ENCODE assay signal across 17 cellular contexts in genomic region chr2:2926858-2927175, GRCh38.
DNase-seq lines count a peak whose midpoint lies in the region; ATAC-seq and TF ChIP-seq lines count a peak whose summit lies in the region.
"Had no signal": no experiment of that assay in that cellular context is flagged by ENCODE, and none has a peak within 500 bp of the region (broad histone marks: within the 10 kb centered on the region; RNA-seq: fewer than 3 reads in every experiment).

No MANE protein-coding gene starts in this region.

- H2AFZ ChIP-seq in GM23248, result no peak overlapping the region

- H3F3A ChIP-seq in GM23248 (ENCODE audit: insufficient read depth), result no peaks in the 10 kb centered on the region

- DNase-seq in gastrocnemius medialis (no peak), erythroblast (lab: John Stamatoyannopoulos, UW) (no peak), H7 (no peak), GM23248 (no peak)
- DNase-seq: activated CD4-positive, alpha-beta T cell treated with anti-CD3 and anti-CD28 coated beads, Interleukin-2, amount 50 U/mL, for 1 hour; activated effector memory CD4-positive, alpha-beta T cell treated with anti-CD3 and anti-CD28 coated beads, Interleukin-2, amount 50 U/mL, for 16 hours; effector memory CD4-positive, alpha-beta T cell; EL; MV-4-11; naive B cell; NCI-H2171 treated with DMSO at 0.1 percent for 48 hours; retina; stimulated activated CD4-positive, alpha-beta T cell treated with anti-CD3 and anti-CD28 coated beads, Interleukin-2, amount 100 ng/mL, for 48 hours had no signal

- no peak for TF ChIP-seq CTCF in gastrocnemius medialis (IDR thresholded peaks at IDR 0.05 in 4 of 5, conservative IDR thresholded peaks at IDR 0.05 in 1 of 5)

- H3K4me1 ChIP-seq in gastrocnemius medialis (no peaks in the 10 kb centered on the region), GM23248 (ENCODE audit: insufficient read depth) (no peaks in the 10 kb centered on the region)

- no peaks in the 10 kb centered on the region for H4K20me1 ChIP-seq in GM23248 (ENCODE audit: insufficient read depth)

- H3K27me3 ChIP-seq in gastrocnemius medialis, result no peaks in the 10 kb centered on the region
- H3K27me3 ChIP-seq in H7 (ENCODE audit: control insufficient read depth, insufficient read depth, low read length), result no peaks in the 10 kb centered on the region
- no peaks in the 10 kb centered on the region for H3K27me3 ChIP-seq in GM23248 (replicated peaks; ENCODE audit: insufficient read depth)

- no peaks in the 10 kb centered on the region for H3K36me3 ChIP-seq in gastrocnemius medialis
- H3K36me3 ChIP-seq in H7 (replicated peaks; ENCODE audit: control insufficient read depth, insufficient read depth, low read length), result no peaks in the 10 kb centered on the region
- H3K36me3 ChIP-seq in GM23248 (ENCODE audit: low read depth), result no peaks in the 10 kb centered on the region

- H3K4me3 ChIP-seq in gastrocnemius medialis (no peak overlapping the region), H7 (ENCODE audit: insufficient read depth, low read depth, low read length) (no peak overlapping the region), GM23248 (no peak overlapping the region)

- peak; percentile 73 for ATAC-seq in GM18511 (IDR thresholded peaks at IDR 0.05; ENCODE audit: unreplicated experiment)
- peak; percentile 56 for ATAC-seq in GM21360 (IDR thresholded peaks at IDR 0.05; ENCODE audit: unreplicated experiment)
- ATAC-seq in HG02884 (IDR thresholded peaks at IDR 0.05; ENCODE audit: unreplicated experiment), result peak; percentile 45
- peak; percentile 39 for ATAC-seq in HG03442 (IDR thresholded peaks at IDR 0.05; ENCODE audit: unreplicated experiment)
- no peak for ATAC-seq in gastrocnemius medialis

- in situ Hi-C loops in gastrocnemius medialis (cut with MboI; ENCODE audit: low sequenced_read_pairs in 4 of 4) (no loop called here), GM23248 (cut with MboI) (no loop called here)

- no peaks in the 10 kb centered on the region for H3K9me2 ChIP-seq in GM23248 (ENCODE audit: insufficient read depth)

- H3K9ac ChIP-seq in GM23248, result no peak overlapping the region

- H3K79me2 ChIP-seq in GM23248 (ENCODE audit: insufficient read depth), result no peaks in the 10 kb centered on the region

- no peak for TF ChIP-seq POLR2A in gastrocnemius medialis (IDR thresholded peaks at IDR 0.05)
- no peak for TF ChIP-seq POLR2A in erythroblast (IDR thresholded peaks at IDR 0.05; ENCODE audit: low read length)

- WGBS in GM23248 (ENCODE audit: low coverage in 1 of 2, low lambda C conversion rate in 2 of 2, missing lambda C conversion rate in 2 of 2), 2 experiments, result 28 to 37% methylated on average over 4 of the region's 4 CpGs

- intact Hi-C loops in gastrocnemius medialis (cut with DNase I; ENCODE audit: low total_unique reads), result no loop called here

- peaks cover 0 to 7% (median 0%) of the 10 kb centered on the region in 3 donors for H3K9me3 ChIP-seq in gastrocnemius medialis
- no peaks in the 10 kb centered on the region for H3K9me3 ChIP-seq in GM23248 (ENCODE audit: low read depth)

- no peak overlapping the region for H3K4me2 ChIP-seq in GM23248 (ENCODE audit: unreplicated experiment)

- H3K27ac ChIP-seq in gastrocnemius medialis (no peak overlapping the region), GM23248 (no peak overlapping the region)

Comparison
In these comparisons a context has a peak if more than half of its experiments do, and no peak if none do; other contexts are left out.
1. ATAC-seq: peak in GM18511 (single experiment), GM21360 (single experiment), HG02884 (single experiment) and HG03442 (single experiment); none in gastrocnemius medialis (0 of 2).